Comparison of ENCODE assay signal across 8 cellular contexts in genomic region chr1:148522561-148523204, GRCh38. TPM values are rescaled to one million over a fixed set of nuclear protein-coding genes. Genes with fewer than 3 reads are reported as not detected.
DNase-seq lines count a peak whose midpoint lies in the region; ATAC-seq lines count a peak whose summit lies in the region.
"Not testable (repeated sequence)": the region's sequence is repeated elsewhere in the genome, so short reads cannot be mapped to it uniquely, and the experiment has no call there.

No MANE protein-coding gene starts in this region.

- peak overlapping the region in 1 of 2 experiments; percentile 77 for H3K4me3 ChIP-seq in mesenchymal stem cell (ENCODE audit: insufficient read depth in 1 of 2, low read depth in 1 of 2, low read length in 2 of 2)

- not testable (repeated sequence) for H3K36me3 ChIP-seq in mesenchymal stem cell (ENCODE audit: control insufficient read depth in 1 of 2, insufficient read depth in 2 of 2, low read depth in 1 of 2, low read length in 2 of 2)

- H3K9ac ChIP-seq in mesenchymal stem cell (ENCODE audit: low read length): peak overlapping the region; percentile 69

- not testable (repeated sequence) for H3K4ac ChIP-seq in mesenchymal stem cell (ENCODE audit: low read depth in 1 of 2, low read length in 2 of 2)

- peak overlapping the region; percentile 63 for H3K4me2 ChIP-seq in mesenchymal stem cell (ENCODE audit: low read length, poor library complexity, severe bottlenecking)

- not testable (repeated sequence) for H2BK120ac ChIP-seq in mesenchymal stem cell (ENCODE audit: low read depth, low read length)

- H3K27me3 ChIP-seq in mesenchymal stem cell (ENCODE audit: control insufficient read depth in 1 of 2, insufficient read depth in 1 of 2, low read length in 2 of 2): not testable (repeated sequence)

- H4K91ac ChIP-seq in mesenchymal stem cell (ENCODE audit: low read length): not testable (repeated sequence)

- not testable (repeated sequence) for H3K79me1 ChIP-seq in mesenchymal stem cell (replicated peaks; ENCODE audit: low read length, poor library complexity, severe bottlenecking)

- peak; percentile 79 for ATAC-seq in GM19452 (IDR thresholded peaks at IDR 0.05; ENCODE audit: unreplicated experiment)
- peak; percentile 72 for ATAC-seq in HG03520 (IDR thresholded peaks at IDR 0.05; ENCODE audit: unreplicated experiment)

- H2AFZ ChIP-seq in mesenchymal stem cell (ENCODE audit: low read depth, low read length): not testable (repeated sequence)

- 0% methylated on average over 17 of the region's 30 CpGs for WGBS in mesenchymal stem cell

- not testable (repeated sequence) for H3K9me3 ChIP-seq in mesenchymal stem cell (ENCODE audit: control insufficient read depth, low read length)

- not testable (repeated sequence) for H3K14ac ChIP-seq in mesenchymal stem cell (ENCODE audit: low read length in 2 of 2)

- H3K27ac ChIP-seq in mesenchymal stem cell (ENCODE audit: low read length, poor library complexity, severe bottlenecking): not testable (repeated sequence)

- not testable (repeated sequence) for H3K18ac ChIP-seq in mesenchymal stem cell (ENCODE audit: low read depth in 1 of 2, low read length in 2 of 2)

- not testable (repeated sequence) for H2BK15ac ChIP-seq in mesenchymal stem cell (ENCODE audit: low read depth, poor library complexity, severe bottlenecking)

- H3K23ac ChIP-seq in mesenchymal stem cell (ENCODE audit: low read length in 2 of 2): not testable (repeated sequence)

- not testable (repeated sequence) for H3K4me1 ChIP-seq in mesenchymal stem cell (ENCODE audit: control insufficient read depth, insufficient read depth, low read depth, low read length)

- H2BK12ac ChIP-seq in mesenchymal stem cell (ENCODE audit: low read length in 2 of 2): not testable (repeated sequence)

- not testable (repeated sequence) for H2AK5ac ChIP-seq in mesenchymal stem cell (ENCODE audit: low read length, severe bottlenecking)

- not testable (repeated sequence) for H2BK5ac ChIP-seq in mesenchymal stem cell (ENCODE audit: low read depth, low read length, poor library complexity, severe bottlenecking)

- DNase-seq in CD1c-positive myeloid dendritic cell (ENCODE audit: extremely low spot score): peak; percentile 98
- peak; percentile 93 to 95 for DNase-seq in NOMO-1 (lab: John Stamatoyannopoulos, UW; ENCODE audit: unreplicated experiment in 2 of 2)
- peak; percentile 96 for DNase-seq in activated CD8-positive, alpha-beta memory T cell treated with anti-CD3 and anti-CD28 coated beads for 24 hours
- DNase-seq in effector CD8-positive, alpha-beta T cell (lab: John Stamatoyannopoulos, UW): peak; percentile 75
- DNase-seq in mesenchymal stem cell: peak; percentile 99
- peak; percentile 75 for DNase-seq in stimulated activated CD4-positive, alpha-beta T cell treated with anti-CD3 and anti-CD28 coated beads, TNF-alpha, amount 100 ng/mL, for 1 hour (ENCODE audit: low read depth in 3 of 3, low spot score in 1 of 3)

- H4K8ac ChIP-seq in mesenchymal stem cell (ENCODE audit: low read length): not testable (repeated sequence)

RNA-seq across cellular contexts. Expression of gene PPIAL4G, which starts 39.6 kb away (rescaled TPM):
- polyA plus RNA-seq in mesenchymal stem cell (2013, experiment 1 of 2): not detected
- 0.01 TPM for polyA plus RNA-seq in mesenchymal stem cell (2013, experiment 2 of 2)
